8 cellular contexts compared by ENCODE assay signal in the genomic region with DNA sequence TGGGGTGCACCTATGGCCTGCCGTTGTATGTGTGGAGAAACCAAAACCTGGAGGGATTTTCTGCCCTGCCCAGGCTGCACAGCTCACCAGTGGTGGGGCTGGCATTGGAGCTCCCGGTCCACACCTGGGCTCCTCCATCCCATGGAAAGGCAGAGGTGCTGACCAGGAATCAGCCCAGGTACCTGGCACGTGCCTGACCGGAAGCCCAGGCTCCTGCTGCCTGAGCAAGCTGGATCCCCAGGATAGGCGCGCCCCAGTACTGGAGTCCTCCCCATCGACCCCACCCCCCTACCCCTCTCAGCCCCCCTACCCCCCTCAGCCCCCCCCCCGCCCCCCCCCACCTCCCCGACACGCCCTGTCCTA. TPM values are rescaled to one million over a fixed set of nuclear protein-coding genes. Genes with fewer than 3 reads are reported as not detected.
A peak's percentile ranks its signal among the peaks of the same experiment; 100 is the strongest.
DNase-seq lines count a peak whose midpoint lies in the region; ATAC-seq lines count a peak whose summit lies in the region.

No MANE protein-coding gene starts in this region.

- H3K27ac ChIP-seq in stomach smooth muscle (ENCODE audit: low read length): no peak overlapping the region
- no peak overlapping the region for H3K27ac ChIP-seq in SJCRH30

- H3K36me3 Mint-ChIP-seq in activated CD4-positive, alpha-beta memory T cell treated with anti-CD3 and anti-CD28 coated beads for 36 hours: no peaks in the 10 kb centered on the region
- H3K36me3 Mint-ChIP-seq in immature natural killer cell: no peaks in the 10 kb centered on the region

- H3K27ac Mint-ChIP-seq in activated CD4-positive, alpha-beta memory T cell treated with anti-CD3 and anti-CD28 coated beads for 36 hours: no peak overlapping the region
- peak overlapping the region in 1 of 6 donors; percentile 81 for H3K27ac Mint-ChIP-seq in immature natural killer cell

- H3K27me3 ChIP-seq in stomach smooth muscle (ENCODE audit: control insufficient read depth in 1 of 2, insufficient read depth in 2 of 2, low read length in 2 of 2) (peaks cover 0 to 3% of the 10 kb centered on the region in 2 donors), SJCRH30 (peaks cover 3% of the 10 kb centered on the region)

- H3K4me1 ChIP-seq in stomach smooth muscle (ENCODE audit: control insufficient read depth, insufficient read depth, low read length): peaks cover 9% of the 10 kb centered on the region
- no peaks in the 10 kb centered on the region for H3K4me1 ChIP-seq in SJCRH30

- H3K4me3 Mint-ChIP-seq in activated CD4-positive, alpha-beta memory T cell treated with anti-CD3 and anti-CD28 coated beads for 36 hours: peak overlapping the region; percentile 72
- H3K4me3 Mint-ChIP-seq in immature natural killer cell: peak overlapping the region; percentile 79 to 87 (median 86)

- H3K4me1 Mint-ChIP-seq in activated CD4-positive, alpha-beta memory T cell treated with anti-CD3 and anti-CD28 coated beads for 36 hours (ENCODE audit: low read depth): peaks cover 21% of the 10 kb centered on the region
- H3K4me1 Mint-ChIP-seq in immature natural killer cell: peaks cover 4% of the 10 kb centered on the region in 2 donors

- H3K27me3 Mint-ChIP-seq in activated CD4-positive, alpha-beta memory T cell treated with anti-CD3 and anti-CD28 coated beads for 36 hours: no peaks in the 10 kb centered on the region
- H3K27me3 Mint-ChIP-seq in immature natural killer cell (ENCODE audit: low read depth in 3 of 3): peaks cover 0 to 8% (median 4%) of the 10 kb centered on the region in 3 donors

- intact Hi-C loops in activated CD4-positive, alpha-beta memory T cell treated with anti-CD3 and anti-CD28 coated beads for 36 hours (cut with micrococcal nuclease): loop anchor here (1.0 to 2.0 kb wide), 5 partner anchors 28 to 218 kb away; a partner anchor contains a TSS

- DNase-seq in NCI-H748 (lab: John Stamatoyannopoulos, UW; ENCODE audit: unreplicated experiment): peak; percentile 46
- DNase-seq in NCI-H748 treated with DMSO at 0.1 percent for 48 hours (lab: John Stamatoyannopoulos, UW): no peak
- no peak for DNase-seq in activated CD4-positive, alpha-beta memory T cell treated with anti-CD3 and anti-CD28 coated beads for 36 hours
- no peak for DNase-seq in immature natural killer cell
- no peak for DNase-seq in SJCRH30
- no peak for DNase-seq in kidney glomerular epithelial cell (lab: John Stamatoyannopoulos, UW)

- no peaks in the 10 kb centered on the region for H3K9me3 Mint-ChIP-seq in activated CD4-positive, alpha-beta memory T cell treated with anti-CD3 and anti-CD28 coated beads for 36 hours
- H3K9me3 Mint-ChIP-seq in immature natural killer cell: no peaks in the 10 kb centered on the region

- CTCF ChIA-PET in activated CD4-positive, alpha-beta memory T cell treated with anti-CD3 and anti-CD28 coated beads for 36 hours (lab: Charles Lee): interaction anchor here (1.1 to 4.2 kb wide), 19 partner anchors 9 to 417 kb away, joined by 3 to 42 read pairs (median 12); a partner anchor contains a TSS

- no peaks in the 10 kb centered on the region for H3K9me3 ChIP-seq in stomach smooth muscle (ENCODE audit: control insufficient read depth in 2 of 2, low read length in 2 of 2)
- H3K9me3 ChIP-seq in SJCRH30 (replicated peaks): no peaks in the 10 kb centered on the region

- ATAC-seq in GM19324 (IDR thresholded peaks at IDR 0.05; ENCODE audit: low FRiP score, unreplicated experiment): no peak

- POLR2A ChIA-PET in activated CD4-positive, alpha-beta memory T cell treated with anti-CD3 and anti-CD28 coated beads for 36 hours (lab: Charles Lee): interaction anchor here (1.3 to 1.4 kb wide), 3 partner anchors 14 to 218 kb away, joined by 3 to 6 read pairs (median 6); no protein-coding TSS in a partner anchor

- peak overlapping the region; percentile 78 to 80 for H3K4me3 ChIP-seq in stomach smooth muscle (ENCODE audit: low read length in 2 of 2)
- H3K4me3 ChIP-seq in SJCRH30: no peak overlapping the region

- peak overlapping the region; percentile 50 to 64 for H3K9ac ChIP-seq in stomach smooth muscle (ENCODE audit: low read length in 2 of 2)

- H3K36me3 ChIP-seq in stomach smooth muscle (ENCODE audit: control insufficient read depth in 2 of 2, insufficient read depth in 2 of 2, low read length in 2 of 2) (no peaks in the 10 kb centered on the region), SJCRH30 (no peaks in the 10 kb centered on the region)

RNA-seq across cellular contexts. Expression of a gene that starts 39.9 kb away (rescaled TPM):
- 100 to 1,000 TPM; 422 to 429 TPM for total RNA-seq in activated CD4-positive, alpha-beta memory T cell treated with anti-CD3 and anti-CD28 coated beads for 36 hours
- polyA plus RNA-seq in immature natural killer cell: 10 to 100 TPM in 2 of 3 donors, 1 to 10 TPM in 1; 9.8 to 22.1 (median 19.6) TPM
- 126 and 129 TPM in 2 replicates for total RNA-seq in SJCRH30 (2014; rRNA removed; shearing (Covaris generic))

RNA-seq across cellular contexts. Expression of a gene that starts 50.9 kb away (rescaled TPM):
- total RNA-seq in activated CD4-positive, alpha-beta memory T cell treated with anti-CD3 and anti-CD28 coated beads for 36 hours: under 1 TPM in 1 of 2 experiments, not detected in 1; 0.05 TPM
- polyA plus RNA-seq in immature natural killer cell: not detected
- 0.06 and 0.08 TPM in 2 replicates for total RNA-seq in SJCRH30 (2014; rRNA removed; shearing (Covaris generic))

RNA-seq across cellular contexts. Expression of a gene that starts 52.0 kb away (rescaled TPM):
- 10 to 100 TPM; 22.4 to 25.2 TPM for total RNA-seq in activated CD4-positive, alpha-beta memory T cell treated with anti-CD3 and anti-CD28 coated beads for 36 hours
- polyA plus RNA-seq in immature natural killer cell: 100 to 1,000 TPM in 1 of 3 donors, 10 to 100 TPM in 2; 86.1 to 101 (median 89.1) TPM
- total RNA-seq in SJCRH30 (2014; rRNA removed; shearing (Covaris generic)): 3.1 and 3.2 TPM in 2 replicates
